ENCODE assay signal across 8 cellular contexts in genomic region chr3:5186089-5186853, GRCh38. TPM values are rescaled to one million over a fixed set of nuclear protein-coding genes. Genes with fewer than 3 reads are reported as not detected.
DNase-seq lines count a peak whose midpoint lies in the region; ATAC-seq and TF ChIP-seq lines count a peak whose summit lies in the region.

No MANE protein-coding gene starts in this region.

- H3K4me3 ChIP-seq in GM12875 (ENCODE audit: low read depth, low read length) (peak overlapping the region; percentile 45), HAP-1 (peak overlapping the region; percentile 95; the same call in 1 of the 2 replicates), SJCRH30 (peak overlapping the region; percentile 96; the same call in 1 of the 2 replicates), fibroblast of pulmonary artery (replicated peaks; ENCODE audit: low read depth, low read length) (peak overlapping the region; percentile 64), testis (peak overlapping the region; percentile 95 to 99)

- in situ Hi-C loops in HAP-1 (cut with MboI; ENCODE audit: low sequenced_read_pairs), result no loop called here

- no peak overlapping the region for H3K27ac ChIP-seq in SJCRH30
- peak overlapping the region in 1 of 2 donors; percentile 96 for H3K27ac ChIP-seq in testis

- TF ChIP-seq CTCF in GM12875 (IDR thresholded peaks at IDR 0.05; ENCODE audit: borderline replicate concordance, insufficient read depth, low read depth, low read length), result no peak
- TF ChIP-seq CTCF in fibroblast of pulmonary artery (IDR thresholded peaks at IDR 0.05; ENCODE audit: low read length, missing control alignments), result no peak
- no peak for TF ChIP-seq CTCF in testis (IDR thresholded peaks at IDR 0.05)

- WGBS in testis, 2 donors, result 48 to 54% methylated on average over 6 of the region's 6 CpGs

- DNase-seq in HAP-1 (ENCODE audit: low spot score in 2 of 2) (no peak), SJCRH30 (peak in 1 of 2 experiments; percentile 8), fibroblast of pulmonary artery (ENCODE audit: low read depth) (no peak), testis (no peak), NCI-H1694 treated with DMSO at 0.1 percent for 48 hours (lab: John Stamatoyannopoulos, UW) (no peak), NCI-H2171 (lab: John Stamatoyannopoulos, UW) (no peak)

- no peak for TF ChIP-seq POLR2A in testis (IDR thresholded peaks at IDR 0.05)

- intact Hi-C loops in testis (cut with DNase I; ENCODE audit: low total_unique reads), result no loop called here

- H3K9me3 ChIP-seq in HAP-1 (no peaks in the 10 kb centered on the region), SJCRH30 (replicated peaks) (no peaks in the 10 kb centered on the region), testis (no peaks in the 10 kb centered on the region)

- H3K4me1 ChIP-seq in HAP-1 (peaks cover 7% of the 10 kb centered on the region), SJCRH30 (no peaks in the 10 kb centered on the region), testis (peaks cover 10% of the 10 kb centered on the region)

- no peaks in the 10 kb centered on the region for H3K27me3 ChIP-seq in HAP-1 (ENCODE audit: low read depth)
- no peaks in the 10 kb centered on the region for H3K27me3 ChIP-seq in SJCRH30
- no peaks in the 10 kb centered on the region for H3K27me3 ChIP-seq in testis

- H3K36me3 ChIP-seq in HAP-1 (replicated peaks), result peaks cover 14% of the 10 kb centered on the region
- H3K36me3 ChIP-seq in SJCRH30, result peaks cover 2% of the 10 kb centered on the region; the same call in 1 of the 2 replicates
- H3K36me3 ChIP-seq in testis (ENCODE audit: low read depth, missing control alignments), result no peaks in the 10 kb centered on the region

- no peak for ATAC-seq in GM19467 (IDR thresholded peaks at IDR 0.05; ENCODE audit: unreplicated experiment)

RNA-seq across cellular contexts. Expression of gene EDEM1, which starts 1.2 kb away (rescaled TPM):
- total RNA-seq in SJCRH30 (2014; rRNA removed; shearing (Covaris generic)), result 20.8 and 22.2 TPM in 2 replicates
- 10 to 100 TPM; 30.3 to 33.5 TPM for total RNA-seq in testis
- 28.6 TPM for polyA plus RNA-seq in testis (ENCODE audit: insufficient read depth, low read depth, low replicate concordance)

Comparison
In these comparisons a context has a peak if more than half of its experiments do, and no peak if none do; other contexts are left out.
1. H3K4me3 ChIP-seq: peak in every context shown above with its lines; median percentile 97 in testis; 96 in SJCRH30; 95 in HAP-1; 64 in fibroblast of pulmonary artery; 45 in GM12875.